1 cellular context compared by ENCODE assay signal in the genomic region with DNA sequence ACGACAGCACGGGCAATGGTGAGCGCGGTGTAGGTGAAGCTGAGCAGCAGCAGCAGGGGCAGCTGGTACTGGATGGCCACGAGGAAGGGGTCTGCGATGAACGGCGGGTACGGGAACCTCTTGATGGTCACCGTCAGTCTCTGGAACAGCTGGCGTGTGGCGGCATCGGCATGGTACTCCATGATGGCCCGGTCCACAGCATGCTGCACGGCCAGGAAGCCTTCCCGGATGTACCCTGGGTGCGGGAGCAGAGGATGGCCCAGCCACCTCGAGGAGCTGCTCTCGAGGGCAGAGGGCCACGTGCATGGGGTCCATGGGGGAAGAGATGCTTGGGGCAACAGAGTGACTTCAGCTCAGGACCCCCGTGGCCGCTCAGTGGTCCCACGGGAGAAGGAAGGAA.
A peak's percentile ranks its signal among the peaks of the same experiment; 100 is the strongest.
TF ChIP-seq lines count a peak whose summit lies in the region.

No MANE protein-coding gene starts in this region.

TF ChIP-seq in K562, 482 proteins besides CTCF, POLR2A, EP300 and RAD21:
- TF ChIP-seq XRCC3 (IDR thresholded peaks at IDR 0.05): no peak
- 0 out of 2 replicates have a peak, but pooled peaks have one; percentile 48 for TF ChIP-seq POLR2G (IDR thresholded peaks at IDR 0.05; ENCODE audit: low read depth, low read length)
